Comparison of ENCODE assay signal across 1 cellular context in the genomic region with DNA sequence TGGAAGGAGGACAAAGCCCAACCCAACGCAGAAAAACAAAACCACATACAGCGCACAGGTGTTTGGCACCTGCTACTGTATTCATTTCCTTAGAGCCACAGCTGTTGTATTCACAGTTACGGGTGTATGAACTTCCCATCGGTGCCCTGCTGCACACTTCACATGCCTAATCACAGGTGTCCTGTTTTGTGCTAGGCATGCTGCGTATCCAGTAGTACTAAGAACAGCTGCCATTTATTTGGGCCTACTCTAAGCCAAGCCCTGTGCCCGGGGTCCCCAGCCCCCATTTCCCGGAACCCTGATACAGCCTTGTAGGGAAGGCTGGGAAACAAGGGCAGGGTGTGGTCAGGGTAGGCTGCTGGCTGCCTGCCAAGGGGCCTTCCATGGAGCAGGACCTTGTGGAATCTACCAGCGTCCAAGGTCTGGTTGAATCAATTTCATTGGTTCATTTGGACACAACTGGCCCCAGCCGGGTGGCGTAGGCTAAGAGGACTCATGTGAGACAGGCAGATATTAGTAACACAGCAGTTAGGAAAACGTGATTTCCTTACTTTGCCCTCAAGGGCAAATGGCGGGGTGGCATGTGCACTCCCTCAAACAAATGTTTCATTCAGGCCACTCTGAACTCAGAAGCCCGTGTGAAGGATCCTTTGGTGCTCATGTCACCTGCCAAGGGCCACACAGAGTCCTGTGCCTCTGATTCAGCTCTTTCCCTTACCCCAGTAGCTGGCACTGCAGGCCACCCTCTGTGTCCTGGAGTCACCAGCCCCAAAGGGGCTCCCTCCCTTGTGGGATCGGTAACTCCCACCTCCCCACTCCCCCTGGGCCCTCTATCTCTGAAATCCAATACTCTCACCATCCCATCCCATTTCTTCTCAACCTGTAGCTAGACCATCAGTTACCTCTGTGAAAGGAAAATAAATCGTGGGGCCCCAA.
TF ChIP-seq lines count a peak whose summit lies in the region.

No MANE protein-coding gene starts in this region.

TF ChIP-seq in HepG2, 621 proteins besides CTCF, POLR2A, EP300 and RAD21 (continued from another document):
- TF ChIP-seq, protein P1, sequence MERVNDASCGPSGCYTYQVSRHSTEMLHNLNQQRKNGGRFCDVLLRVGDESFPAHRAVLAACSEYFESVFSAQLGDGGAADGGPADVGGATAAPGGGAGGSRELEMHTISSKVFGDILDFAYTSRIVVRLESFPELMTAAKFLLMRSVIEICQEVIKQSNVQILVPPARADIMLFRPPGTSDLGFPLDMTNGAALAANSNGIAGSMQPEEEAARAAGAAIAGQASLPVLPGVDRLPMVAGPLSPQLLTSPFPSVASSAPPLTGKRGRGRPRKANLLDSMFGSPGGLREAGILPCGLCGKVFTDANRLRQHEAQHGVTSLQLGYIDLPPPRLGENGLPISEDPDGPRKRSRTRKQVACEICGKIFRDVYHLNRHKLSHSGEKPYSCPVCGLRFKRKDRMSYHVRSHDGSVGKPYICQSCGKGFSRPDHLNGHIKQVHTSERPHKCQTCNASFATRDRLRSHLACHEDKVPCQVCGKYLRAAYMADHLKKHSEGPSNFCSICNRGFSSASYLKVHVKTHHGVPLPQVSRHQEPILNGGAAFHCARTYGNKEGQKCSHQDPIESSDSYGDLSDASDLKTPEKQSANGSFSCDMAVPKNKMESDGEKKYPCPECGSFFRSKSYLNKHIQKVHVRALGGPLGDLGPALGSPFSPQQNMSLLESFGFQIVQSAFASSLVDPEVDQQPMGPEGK (CRISPR knock-in tag; IDR thresholded peaks at IDR 0.05), result peak; percentile 53; the same call in 1 of the 2 replicates
- TF ChIP-seq, protein P2, sequence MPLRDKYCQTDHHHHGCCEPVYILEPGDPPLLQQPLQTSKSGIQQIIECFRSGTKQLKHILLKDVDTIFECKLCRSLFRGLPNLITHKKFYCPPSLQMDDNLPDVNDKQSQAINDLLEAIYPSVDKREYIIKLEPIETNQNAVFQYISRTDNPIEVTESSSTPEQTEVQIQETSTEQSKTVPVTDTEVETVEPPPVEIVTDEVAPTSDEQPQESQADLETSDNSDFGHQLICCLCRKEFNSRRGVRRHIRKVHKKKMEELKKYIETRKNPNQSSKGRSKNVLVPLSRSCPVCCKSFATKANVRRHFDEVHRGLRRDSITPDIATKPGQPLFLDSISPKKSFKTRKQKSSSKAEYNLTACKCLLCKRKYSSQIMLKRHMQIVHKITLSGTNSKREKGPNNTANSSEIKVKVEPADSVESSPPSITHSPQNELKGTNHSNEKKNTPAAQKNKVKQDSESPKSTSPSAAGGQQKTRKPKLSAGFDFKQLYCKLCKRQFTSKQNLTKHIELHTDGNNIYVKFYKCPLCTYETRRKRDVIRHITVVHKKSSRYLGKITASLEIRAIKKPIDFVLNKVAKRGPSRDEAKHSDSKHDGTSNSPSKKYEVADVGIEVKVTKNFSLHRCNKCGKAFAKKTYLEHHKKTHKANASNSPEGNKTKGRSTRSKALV (CRISPR knock-in tag; IDR thresholded peaks at IDR 0.05), result no peak
- TF ChIP-seq, protein P3, sequence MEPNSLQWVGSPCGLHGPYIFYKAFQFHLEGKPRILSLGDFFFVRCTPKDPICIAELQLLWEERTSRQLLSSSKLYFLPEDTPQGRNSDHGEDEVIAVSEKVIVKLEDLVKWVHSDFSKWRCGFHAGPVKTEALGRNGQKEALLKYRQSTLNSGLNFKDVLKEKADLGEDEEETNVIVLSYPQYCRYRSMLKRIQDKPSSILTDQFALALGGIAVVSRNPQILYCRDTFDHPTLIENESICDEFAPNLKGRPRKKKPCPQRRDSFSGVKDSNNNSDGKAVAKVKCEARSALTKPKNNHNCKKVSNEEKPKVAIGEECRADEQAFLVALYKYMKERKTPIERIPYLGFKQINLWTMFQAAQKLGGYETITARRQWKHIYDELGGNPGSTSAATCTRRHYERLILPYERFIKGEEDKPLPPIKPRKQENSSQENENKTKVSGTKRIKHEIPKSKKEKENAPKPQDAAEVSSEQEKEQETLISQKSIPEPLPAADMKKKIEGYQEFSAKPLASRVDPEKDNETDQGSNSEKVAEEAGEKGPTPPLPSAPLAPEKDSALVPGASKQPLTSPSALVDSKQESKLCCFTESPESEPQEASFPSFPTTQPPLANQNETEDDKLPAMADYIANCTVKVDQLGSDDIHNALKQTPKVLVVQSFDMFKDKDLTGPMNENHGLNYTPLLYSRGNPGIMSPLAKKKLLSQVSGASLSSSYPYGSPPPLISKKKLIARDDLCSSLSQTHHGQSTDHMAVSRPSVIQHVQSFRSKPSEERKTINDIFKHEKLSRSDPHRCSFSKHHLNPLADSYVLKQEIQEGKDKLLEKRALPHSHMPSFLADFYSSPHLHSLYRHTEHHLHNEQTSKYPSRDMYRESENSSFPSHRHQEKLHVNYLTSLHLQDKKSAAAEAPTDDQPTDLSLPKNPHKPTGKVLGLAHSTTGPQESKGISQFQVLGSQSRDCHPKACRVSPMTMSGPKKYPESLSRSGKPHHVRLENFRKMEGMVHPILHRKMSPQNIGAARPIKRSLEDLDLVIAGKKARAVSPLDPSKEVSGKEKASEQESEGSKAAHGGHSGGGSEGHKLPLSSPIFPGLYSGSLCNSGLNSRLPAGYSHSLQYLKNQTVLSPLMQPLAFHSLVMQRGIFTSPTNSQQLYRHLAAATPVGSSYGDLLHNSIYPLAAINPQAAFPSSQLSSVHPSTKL (CRISPR knock-in tag; IDR thresholded peaks at IDR 0.05), result peak; percentile 69
- TF ChIP-seq, protein P4, sequence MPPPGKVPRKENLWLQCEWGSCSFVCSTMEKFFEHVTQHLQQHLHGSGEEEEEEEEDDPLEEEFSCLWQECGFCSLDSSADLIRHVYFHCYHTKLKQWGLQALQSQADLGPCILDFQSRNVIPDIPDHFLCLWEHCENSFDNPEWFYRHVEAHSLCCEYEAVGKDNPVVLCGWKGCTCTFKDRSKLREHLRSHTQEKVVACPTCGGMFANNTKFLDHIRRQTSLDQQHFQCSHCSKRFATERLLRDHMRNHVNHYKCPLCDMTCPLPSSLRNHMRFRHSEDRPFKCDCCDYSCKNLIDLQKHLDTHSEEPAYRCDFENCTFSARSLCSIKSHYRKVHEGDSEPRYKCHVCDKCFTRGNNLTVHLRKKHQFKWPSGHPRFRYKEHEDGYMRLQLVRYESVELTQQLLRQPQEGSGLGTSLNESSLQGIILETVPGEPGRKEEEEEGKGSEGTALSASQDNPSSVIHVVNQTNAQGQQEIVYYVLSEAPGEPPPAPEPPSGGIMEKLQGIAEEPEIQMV (CRISPR knock-in tag; IDR thresholded peaks at IDR 0.05; ENCODE audit: low read depth), result 0 out of 2 replicates have a peak, but pooled peaks have one; percentile 46
- TF ChIP-seq, protein P5, sequence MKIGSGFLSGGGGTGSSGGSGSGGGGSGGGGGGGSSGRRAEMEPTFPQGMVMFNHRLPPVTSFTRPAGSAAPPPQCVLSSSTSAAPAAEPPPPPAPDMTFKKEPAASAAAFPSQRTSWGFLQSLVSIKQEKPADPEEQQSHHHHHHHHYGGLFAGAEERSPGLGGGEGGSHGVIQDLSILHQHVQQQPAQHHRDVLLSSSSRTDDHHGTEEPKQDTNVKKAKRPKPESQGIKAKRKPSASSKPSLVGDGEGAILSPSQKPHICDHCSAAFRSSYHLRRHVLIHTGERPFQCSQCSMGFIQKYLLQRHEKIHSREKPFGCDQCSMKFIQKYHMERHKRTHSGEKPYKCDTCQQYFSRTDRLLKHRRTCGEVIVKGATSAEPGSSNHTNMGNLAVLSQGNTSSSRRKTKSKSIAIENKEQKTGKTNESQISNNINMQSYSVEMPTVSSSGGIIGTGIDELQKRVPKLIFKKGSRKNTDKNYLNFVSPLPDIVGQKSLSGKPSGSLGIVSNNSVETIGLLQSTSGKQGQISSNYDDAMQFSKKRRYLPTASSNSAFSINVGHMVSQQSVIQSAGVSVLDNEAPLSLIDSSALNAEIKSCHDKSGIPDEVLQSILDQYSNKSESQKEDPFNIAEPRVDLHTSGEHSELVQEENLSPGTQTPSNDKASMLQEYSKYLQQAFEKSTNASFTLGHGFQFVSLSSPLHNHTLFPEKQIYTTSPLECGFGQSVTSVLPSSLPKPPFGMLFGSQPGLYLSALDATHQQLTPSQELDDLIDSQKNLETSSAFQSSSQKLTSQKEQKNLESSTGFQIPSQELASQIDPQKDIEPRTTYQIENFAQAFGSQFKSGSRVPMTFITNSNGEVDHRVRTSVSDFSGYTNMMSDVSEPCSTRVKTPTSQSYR (CRISPR knock-in tag; IDR thresholded peaks at IDR 0.05; ENCODE audit: borderline replicate concordance), result peak; percentile 79
- TF ChIP-seq ZNF749 (CRISPR knock-in tag; IDR thresholded peaks at IDR 0.05; ENCODE audit: borderline replicate concordance), result no peak
- peak; percentile 50; the same call in 1 of the 2 replicates for TF ChIP-seq HMG20A (CRISPR knock-in tag; IDR thresholded peaks at IDR 0.05; ENCODE audit: borderline replicate concordance)
- no peak for TF ChIP-seq ZNF562 (CRISPR knock-in tag; IDR thresholded peaks at IDR 0.05; ENCODE audit: borderline replicate concordance)
- no peak for TF ChIP-seq ZNF570 (CRISPR knock-in tag; IDR thresholded peaks at IDR 0.05; ENCODE audit: borderline replicate concordance)
- TF ChIP-seq, protein P6, sequence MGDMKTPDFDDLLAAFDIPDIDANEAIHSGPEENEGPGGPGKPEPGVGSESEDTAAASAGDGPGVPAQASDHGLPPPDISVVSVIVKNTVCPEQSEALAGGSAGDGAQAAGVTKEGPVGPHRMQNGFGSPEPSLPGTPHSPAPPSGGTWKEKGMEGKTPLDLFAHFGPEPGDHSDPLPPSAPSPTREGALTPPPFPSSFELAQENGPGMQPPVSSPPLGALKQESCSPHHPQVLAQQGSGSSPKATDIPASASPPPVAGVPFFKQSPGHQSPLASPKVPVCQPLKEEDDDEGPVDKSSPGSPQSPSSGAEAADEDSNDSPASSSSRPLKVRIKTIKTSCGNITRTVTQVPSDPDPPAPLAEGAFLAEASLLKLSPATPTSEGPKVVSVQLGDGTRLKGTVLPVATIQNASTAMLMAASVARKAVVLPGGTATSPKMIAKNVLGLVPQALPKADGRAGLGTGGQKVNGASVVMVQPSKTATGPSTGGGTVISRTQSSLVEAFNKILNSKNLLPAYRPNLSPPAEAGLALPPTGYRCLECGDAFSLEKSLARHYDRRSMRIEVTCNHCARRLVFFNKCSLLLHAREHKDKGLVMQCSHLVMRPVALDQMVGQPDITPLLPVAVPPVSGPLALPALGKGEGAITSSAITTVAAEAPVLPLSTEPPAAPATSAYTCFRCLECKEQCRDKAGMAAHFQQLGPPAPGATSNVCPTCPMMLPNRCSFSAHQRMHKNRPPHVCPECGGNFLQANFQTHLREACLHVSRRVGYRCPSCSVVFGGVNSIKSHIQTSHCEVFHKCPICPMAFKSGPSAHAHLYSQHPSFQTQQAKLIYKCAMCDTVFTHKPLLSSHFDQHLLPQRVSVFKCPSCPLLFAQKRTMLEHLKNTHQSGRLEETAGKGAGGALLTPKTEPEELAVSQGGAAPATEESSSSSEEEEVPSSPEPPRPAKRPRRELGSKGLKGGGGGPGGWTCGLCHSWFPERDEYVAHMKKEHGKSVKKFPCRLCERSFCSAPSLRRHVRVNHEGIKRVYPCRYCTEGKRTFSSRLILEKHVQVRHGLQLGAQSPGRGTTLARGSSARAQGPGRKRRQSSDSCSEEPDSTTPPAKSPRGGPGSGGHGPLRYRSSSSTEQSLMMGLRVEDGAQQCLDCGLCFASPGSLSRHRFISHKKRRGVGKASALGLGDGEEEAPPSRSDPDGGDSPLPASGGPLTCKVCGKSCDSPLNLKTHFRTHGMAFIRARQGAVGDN (CRISPR knock-in tag; IDR thresholded peaks at IDR 0.05), result peak; percentile 66
- no peak for TF ChIP-seq NR2F6 (IDR thresholded peaks at IDR 0.05)
- TF ChIP-seq NR2F6 (CRISPR knock-in tag; IDR thresholded peaks at IDR 0.05), result peak; percentile 45; the same call in 1 of the 2 replicates
- TF ChIP-seq, protein P7, sequence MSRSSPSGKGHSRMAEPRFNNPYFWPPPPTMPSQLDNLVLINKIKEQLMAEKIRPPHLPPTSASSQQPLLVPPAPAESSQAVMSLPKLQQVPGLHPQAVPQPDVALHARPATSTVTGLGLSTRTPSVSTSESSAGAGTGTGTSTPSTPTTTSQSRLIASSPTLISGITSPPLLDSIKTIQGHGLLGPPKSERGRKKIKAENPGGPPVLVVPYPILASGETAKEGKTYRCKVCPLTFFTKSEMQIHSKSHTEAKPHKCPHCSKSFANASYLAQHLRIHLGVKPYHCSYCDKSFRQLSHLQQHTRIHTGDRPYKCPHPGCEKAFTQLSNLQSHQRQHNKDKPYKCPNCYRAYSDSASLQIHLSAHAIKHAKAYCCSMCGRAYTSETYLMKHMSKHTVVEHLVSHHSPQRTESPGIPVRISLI (CRISPR knock-in tag; IDR thresholded peaks at IDR 0.05; ENCODE audit: borderline replicate concordance), result no peak
- TF ChIP-seq ZNF850 (CRISPR knock-in tag; conservative IDR thresholded peaks at IDR 0.05), result no peak
- peak; percentile 19; the same call in 1 of the 2 replicates for TF ChIP-seq MTA1 (CRISPR knock-in tag; IDR thresholded peaks at IDR 0.05; ENCODE audit: borderline replicate concordance)
- TF ChIP-seq, protein P8, sequence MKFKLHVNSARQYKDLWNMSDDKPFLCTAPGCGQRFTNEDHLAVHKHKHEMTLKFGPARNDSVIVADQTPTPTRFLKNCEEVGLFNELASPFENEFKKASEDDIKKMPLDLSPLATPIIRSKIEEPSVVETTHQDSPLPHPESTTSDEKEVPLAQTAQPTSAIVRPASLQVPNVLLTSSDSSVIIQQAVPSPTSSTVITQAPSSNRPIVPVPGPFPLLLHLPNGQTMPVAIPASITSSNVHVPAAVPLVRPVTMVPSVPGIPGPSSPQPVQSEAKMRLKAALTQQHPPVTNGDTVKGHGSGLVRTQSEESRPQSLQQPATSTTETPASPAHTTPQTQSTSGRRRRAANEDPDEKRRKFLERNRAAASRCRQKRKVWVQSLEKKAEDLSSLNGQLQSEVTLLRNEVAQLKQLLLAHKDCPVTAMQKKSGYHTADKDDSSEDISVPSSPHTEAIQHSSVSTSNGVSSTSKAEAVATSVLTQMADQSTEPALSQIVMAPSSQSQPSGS (CRISPR knock-in tag; IDR thresholded peaks at IDR 0.05), result 0 out of 2 replicates have a peak, but pooled peaks have one; percentile 21
- TF ChIP-seq ZNF292 (CRISPR knock-in tag; IDR thresholded peaks at IDR 0.05; ENCODE audit: borderline replicate concordance, low read depth), result peak; percentile 54; the same call in 1 of the 2 replicates
- no peak for TF ChIP-seq SP5 (CRISPR knock-in tag; IDR thresholded peaks at IDR 0.05; ENCODE audit: borderline replicate concordance, low read depth)
- TF ChIP-seq ZNF331 (CRISPR knock-in tag; IDR thresholded peaks at IDR 0.05), result 0 out of 2 replicates have a peak, but pooled peaks have one; percentile 27
- 0 out of 2 replicates have a peak, but pooled peaks have one; percentile 32 for TF ChIP-seq ZNF607 (CRISPR knock-in tag; IDR thresholded peaks at IDR 0.05; ENCODE audit: borderline replicate concordance)
- TF ChIP-seq TOE1 (CRISPR knock-in tag; IDR thresholded peaks at IDR 0.05), result no peak
- peak; percentile 81; the same call in 1 of the 2 replicates for TF ChIP-seq ZNF644 (CRISPR knock-in tag; IDR thresholded peaks at IDR 0.05; ENCODE audit: low read depth)
- peak; percentile 41; the same call in 1 of the 2 replicates for TF ChIP-seq MED1 (CRISPR knock-in tag; IDR thresholded peaks at IDR 0.05)
- TF ChIP-seq, protein P9, sequence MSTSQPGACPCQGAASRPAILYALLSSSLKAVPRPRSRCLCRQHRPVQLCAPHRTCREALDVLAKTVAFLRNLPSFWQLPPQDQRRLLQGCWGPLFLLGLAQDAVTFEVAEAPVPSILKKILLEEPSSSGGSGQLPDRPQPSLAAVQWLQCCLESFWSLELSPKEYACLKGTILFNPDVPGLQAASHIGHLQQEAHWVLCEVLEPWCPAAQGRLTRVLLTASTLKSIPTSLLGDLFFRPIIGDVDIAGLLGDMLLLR (CRISPR knock-in tag; IDR thresholded peaks at IDR 0.05), result no peak
- peak; percentile 15; the same call in 1 of the 2 replicates for TF ChIP-seq FOXA3 (CRISPR knock-in tag; IDR thresholded peaks at IDR 0.05)
- TF ChIP-seq ZNF337 (CRISPR knock-in tag; IDR thresholded peaks at IDR 0.05; ENCODE audit: borderline replicate concordance, low read depth), result no peak
- TF ChIP-seq ISL2 (CRISPR knock-in tag; IDR thresholded peaks at IDR 0.05), result peak; percentile 40; the same call in 1 of the 2 replicates
